18 cellular contexts compared by ENCODE assay signal in genomic region chr9:135334953-135335460, GRCh38.
"Had no signal": no experiment of that assay in that cellular context is flagged by ENCODE, and none has a peak within 500 bp of the region (broad histone marks: within the 10 kb centered on the region; RNA-seq: fewer than 3 reads in every experiment).

No MANE protein-coding gene starts in this region.

- H3K27me3 ChIP-seq: body of pancreas, right lobe of liver had no signal

- H3K4me3 Mint-ChIP-seq: activated CD4-positive, alpha-beta T cell treated with anti-CD3 and anti-CD28 coated beads for 36 hours; activated naive CD8-positive, alpha-beta T cell; activated T-cell treated with anti-CD3 and anti-CD28 coated beads, Interleukin-2, amount 50 U/mL, for 4 hours; nephron progenitor cell had no signal

- H3K9me3 Mint-ChIP-seq: activated T-cell treated with anti-CD3 and anti-CD28 coated beads, Interleukin-2, amount 50 U/mL, for 4 hours; nephron progenitor cell had no signal

- ATAC-seq: activated CD4-positive, alpha-beta T cell treated with anti-CD3 and anti-CD28 coated beads for 36 hours; activated T-cell treated with anti-CD3 and anti-CD28 coated beads, Interleukin-2, amount 50 U/mL, for 4 hours; body of pancreas; left ventricle myocardium superior; right lobe of liver; stimulated activated naive CD8-positive, alpha-beta T cell treated with anti-CD3 and anti-CD28 coated beads, Interleukin-15, Interleukin-2, amounts not matched to agents 100 U/mL and 50 U/mL, for 24 hours had no signal

- H3K4me1 ChIP-seq: body of pancreas, right lobe of liver, transverse colon had no signal

- H3K4me1 Mint-ChIP-seq: activated CD4-positive, alpha-beta T cell treated with anti-CD3 and anti-CD28 coated beads for 36 hours had no signal

- H3K9me3 ChIP-seq: body of pancreas, right lobe of liver, transverse colon had no signal

- H3K27ac ChIP-seq: body of pancreas, right lobe of liver, transverse colon had no signal

- H3K36me3 Mint-ChIP-seq: activated naive CD8-positive, alpha-beta T cell had no signal

- H3K27ac Mint-ChIP-seq: activated CD4-positive, alpha-beta T cell treated with anti-CD3 and anti-CD28 coated beads for 36 hours; activated naive CD8-positive, alpha-beta T cell; nephron progenitor cell had no signal

- H3K4me3 ChIP-seq: body of pancreas, right lobe of liver, transverse colon had no signal

- FAIRE-seq: colon, endothelial cell of umbilical vein had no signal

- H3K36me3 ChIP-seq: right lobe of liver, transverse colon had no signal

- DNase-seq: activated CD4-positive, alpha-beta T cell treated with anti-CD3 and anti-CD28 coated beads for 36 hours; activated gamma-delta T cell treated with Interleukin-2 at 50 U/mL for 16 hours; activated T-cell treated with anti-CD3 and anti-CD28 coated beads, Interleukin-2, amount 50 U/mL, for 4 hours; amniotic stem cell; caudate nucleus; foreskin fibroblast; hippocampal formation; left ventricle myocardium superior; mesendoderm; nephron progenitor cell; occipital lobe; stimulated activated naive CD8-positive, alpha-beta T cell treated with anti-CD3 and anti-CD28 coated beads, Interleukin-15, Interleukin-2, amounts not matched to agents 100 U/mL and 50 U/mL, for 24 hours; transverse colon had no signal
